ENCODE assay signal across 9 cellular contexts in genomic region chr1:109783436-109783835, GRCh38. TPM values are rescaled to one million over a fixed set of nuclear protein-coding genes. Genes with fewer than 3 reads are reported as not detected.
A peak's percentile ranks its signal among the peaks of the same experiment; 100 is the strongest.
DNase-seq lines count a peak whose midpoint lies in the region; ATAC-seq and TF ChIP-seq lines count a peak whose summit lies in the region.
"Had no signal": no experiment of that assay in that cellular context is flagged by ENCODE, and none has a peak within 500 bp of the region (broad histone marks: within the 10 kb centered on the region; RNA-seq: fewer than 3 reads in every experiment).

No MANE protein-coding gene starts in this region.

- no peak for TF ChIP-seq CTCF in AG10803 (conservative IDR thresholded peaks at IDR 0.05; ENCODE audit: low read length)
- no peak for TF ChIP-seq CTCF in epithelial cell of esophagus (IDR thresholded peaks at IDR 0.05; ENCODE audit: insufficient read depth, low read depth, low read length, missing control alignments)
- TF ChIP-seq CTCF in neural progenitor cell (IDR thresholded peaks at IDR 0.05) = no peak

- H3K27ac ChIP-seq in neural progenitor cell = no peak overlapping the region

- no peaks in the 10 kb centered on the region for H3K79me2 ChIP-seq in neural progenitor cell (ENCODE audit: low read depth)

- no peaks in the 10 kb centered on the region for H4K20me1 ChIP-seq in neural progenitor cell (ENCODE audit: low read depth)

- H3K4me1 ChIP-seq in neural progenitor cell = peaks cover 4% of the 10 kb centered on the region

- H3F3A ChIP-seq in neural progenitor cell (ENCODE audit: low read depth) = no peaks in the 10 kb centered on the region

- H3K36me3 ChIP-seq in neural progenitor cell = no peaks in the 10 kb centered on the region

- no peaks in the 10 kb centered on the region for H3K9me3 ChIP-seq in neural progenitor cell (ENCODE audit: low read depth)

- peaks cover 16% of the 10 kb centered on the region for H3K4me1 Mint-ChIP-seq in neural progenitor cell

- no peaks in the 10 kb centered on the region for H3K9me3 Mint-ChIP-seq in neural progenitor cell

- no peak overlapping the region for H3K9ac ChIP-seq in neural progenitor cell

- no peak overlapping the region for H3K4me3 Mint-ChIP-seq in neural progenitor cell

- H3K4me3 ChIP-seq in AG10803 (ENCODE audit: low read length) (no peak overlapping the region), epithelial cell of esophagus (ENCODE audit: low read length) (no peak overlapping the region), neural progenitor cell (no peak overlapping the region)

- no peaks in the 10 kb centered on the region for H3K27me3 ChIP-seq in neural progenitor cell

- DNase-seq in AG10803 (ENCODE audit: low read depth) (peak; percentile 88), NCI-H460 (ENCODE audit: extremely low read depth, low read depth) (peak; percentile 83), epithelial cell of esophagus (ENCODE audit: low read depth) (peak; percentile 93), neural progenitor cell (ENCODE audit: low spot score) (peak; percentile 37), NCI-H2107 (lab: John Stamatoyannopoulos, UW) (no peak)
- DNase-seq in stimulated activated CD4-positive, alpha-beta T cell treated with anti-CD3 and anti-CD28 coated beads, Interleukin-12 subunit alpha, Interleukin-12 subunit beta, amount 100 ng/mL, for 4 hours = no peak
- DNase-seq: stimulated activated CD4-positive, alpha-beta T cell treated with anti-CD3 and anti-CD28 coated beads, Interleukin-1b, Interleukin-23, amount 100 ng/mL, for 48 hours had no signal

- ATAC-seq in HG03565 (IDR thresholded peaks at IDR 0.05; ENCODE audit: unreplicated experiment) (no peak), GM18519 (IDR thresholded peaks at IDR 0.05; ENCODE audit: low FRiP score, unreplicated experiment) (no peak)

- no peak overlapping the region for H3K4me2 ChIP-seq in neural progenitor cell

- H3K27me3 Mint-ChIP-seq in neural progenitor cell (ENCODE audit: insufficient read depth, low read depth) = peaks cover 12% of the 10 kb centered on the region

- no peak overlapping the region for H2AFZ ChIP-seq in neural progenitor cell (replicated peaks)

- H3K27ac Mint-ChIP-seq in neural progenitor cell = no peak overlapping the region

- H3K36me3 Mint-ChIP-seq in neural progenitor cell = no peaks in the 10 kb centered on the region

RNA-seq across cellular contexts. Expression of gene EPS8L3, which starts 19.7 kb away (rescaled TPM):
- total RNA-seq in NCI-H460 (2014; rRNA removed; shearing (Covaris generic)) = 0.15 TPM in 1 of 2 replicates, not detected in the other
- polyA plus RNA-seq in NCI-H460 (2014; cell fraction: nucleus; rRNA removed) = 0.22 TPM in 1 of 2 replicates, not detected in the other
- not detected in 2 replicates for total RNA-seq in neural progenitor cell (ENCODE audit: low replicate concordance)

RNA-seq across cellular contexts. Expression of gene GSTM3, which starts 42.6 kb away (rescaled TPM):
- total RNA-seq in NCI-H460 (2014; rRNA removed; shearing (Covaris generic)) = 266 and 288 TPM in 2 replicates
- 212 and 284 TPM in 2 replicates for polyA plus RNA-seq in NCI-H460 (2014; cell fraction: nucleus; rRNA removed)
- 6.4 and 12.9 TPM in 2 replicates for total RNA-seq in neural progenitor cell (ENCODE audit: low replicate concordance)

Comparison
In these comparisons a context has a peak if more than half of its experiments do, and no peak if none do; other contexts are left out.
1. DNase-seq: peak in AG10803 (single experiment), NCI-H460 (single experiment), epithelial cell of esophagus (single experiment) and neural progenitor cell (single experiment); none in NCI-H2107 (single experiment) and stimulated activated CD4-positive, alpha-beta T cell treated with anti-CD3 and anti-CD28 coated beads, Interleukin-12 subunit alpha, Interleukin-12 subunit beta, amount 100 ng/mL, for 4 hours (single experiment).
2. RNA of gene GSTM3, which starts 42.6 kb away (total RNA-seq): 266 to 288 TPM in NCI-H460; 6.4 to 12.9 TPM in neural progenitor cell; every median in the first group is over 10 times any median in the second.